In the genomic region with DNA sequence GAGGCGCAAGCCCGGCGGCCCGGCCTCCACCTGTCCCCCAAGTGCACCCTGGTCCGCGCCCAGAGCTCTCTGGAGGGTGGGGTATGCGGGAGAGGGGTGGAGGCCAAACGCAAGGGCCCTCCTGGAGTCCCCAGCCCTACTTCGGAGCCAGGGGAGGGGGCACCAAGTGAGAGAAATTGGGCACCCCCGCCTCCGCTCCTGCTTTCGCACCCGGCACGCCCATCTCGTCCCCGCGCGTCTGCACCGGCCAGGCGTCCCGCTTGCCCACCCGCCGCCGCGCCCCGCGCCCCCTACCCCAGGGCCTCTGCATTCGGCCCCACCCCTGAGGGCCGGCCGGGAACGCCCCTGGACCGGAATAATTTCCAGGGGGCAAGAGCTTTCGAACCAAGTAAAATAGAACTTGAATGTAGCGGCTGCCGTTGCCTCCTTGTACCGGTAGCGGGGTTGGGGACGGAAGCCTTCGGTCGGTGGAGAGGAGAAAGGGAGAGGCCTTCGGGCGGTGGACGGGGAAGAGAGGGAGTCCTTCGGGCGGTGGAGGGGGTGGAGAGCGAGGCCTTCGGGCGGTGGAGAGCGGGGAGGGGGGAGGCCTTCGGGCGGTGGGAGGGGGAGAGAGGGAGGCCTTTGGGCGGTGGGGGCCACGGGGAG, we compare ENCODE assay signal across 8 cellular contexts. TPM values are rescaled to one million over a fixed set of nuclear protein-coding genes. Genes with fewer than 3 reads are reported as not detected.
DNase-seq lines count a peak whose midpoint lies in the region; ATAC-seq and TF ChIP-seq lines count a peak whose summit lies in the region.

No MANE protein-coding gene starts in this region.

- peak; percentile 40 for DNase-seq in NCI-H1436 (lab: John Stamatoyannopoulos, UW)
- no peak for DNase-seq in NCI-H1436 treated with DMSO at 0.1 percent for 48 hours (lab: John Stamatoyannopoulos, UW)
- peak; percentile 53 for DNase-seq in SW480 (ENCODE audit: low spot score)
- DNase-seq in effector memory CD4-positive, alpha-beta T cell: no peak
- peak in 1 of 2 donors; percentile 91 for DNase-seq in upper lobe of left lung

- peak overlapping the region; percentile 56 for H3K27ac ChIP-seq in effector memory CD4-positive, alpha-beta T cell (ENCODE audit: insufficient read depth, low read length, poor library complexity, severe bottlenecking)
- peak overlapping the region; percentile 82 for H3K27ac ChIP-seq in muscle layer of colon (ENCODE audit: low read depth, low read length)
- peak overlapping the region; percentile 78 to 89 (median 88) for H3K27ac ChIP-seq in upper lobe of left lung

- TF ChIP-seq CTCF in upper lobe of left lung (IDR thresholded peaks at IDR 0.05): no peak

- peaks cover 42% of the 10 kb centered on the region for H3K4me1 ChIP-seq in effector memory CD4-positive, alpha-beta T cell (ENCODE audit: control insufficient read depth, insufficient read depth, low read length, poor library complexity, severe bottlenecking)
- H3K4me1 ChIP-seq in muscle layer of colon (ENCODE audit: insufficient read depth, low read length) (peaks cover 21% of the 10 kb centered on the region), upper lobe of left lung (peaks cover 47 to 64% (median 51%) of the 10 kb centered on the region in 4 donors)

- peaks cover 32% of the 10 kb centered on the region for H3K27me3 ChIP-seq in effector memory CD4-positive, alpha-beta T cell (replicated peaks; ENCODE audit: control insufficient read depth, insufficient read depth, low read length, poor library complexity, severe bottlenecking)
- H3K27me3 ChIP-seq in muscle layer of colon (ENCODE audit: control insufficient read depth in 1 of 2, insufficient read depth in 2 of 2, low read length in 2 of 2) (peaks cover 0 to 34% of the 10 kb centered on the region in 2 donors), upper lobe of left lung (peaks cover 0 to 38% (median 35%) of the 10 kb centered on the region in 4 donors)

- no peak for TF ChIP-seq RAD21 in Ishikawa (IDR thresholded peaks at IDR 0.05; ENCODE audit: low read depth)

- no peak overlapping the region for H3K9ac ChIP-seq in muscle layer of colon (ENCODE audit: low read length)

- TF ChIP-seq EP300 in Ishikawa (IDR thresholded peaks at IDR 0.05; ENCODE audit: borderline replicate concordance) (no peak), upper lobe of left lung (IDR thresholded peaks at IDR 0.05) (no peak)

- no peaks in the 10 kb centered on the region for H3K9me3 ChIP-seq in effector memory CD4-positive, alpha-beta T cell (ENCODE audit: control insufficient read depth, low read length)
- H3K9me3 ChIP-seq in muscle layer of colon (ENCODE audit: low read length) (no peaks in the 10 kb centered on the region), upper lobe of left lung (no peaks in the 10 kb centered on the region)

- peak overlapping the region; percentile 71 for H3K4me3 ChIP-seq in effector memory CD4-positive, alpha-beta T cell (ENCODE audit: insufficient read depth, low read depth, low read length, poor library complexity, severe bottlenecking)
- H3K4me3 ChIP-seq in muscle layer of colon (ENCODE audit: low read depth in 1 of 2, low read length in 2 of 2): peak overlapping the region; percentile 67 to 91
- H3K4me3 ChIP-seq in upper lobe of left lung: peak overlapping the region; percentile 56 to 94 (median 76)

- 0 to 1% methylated on average over 6 to 44 of the region's 53 CpGs for WGBS in upper lobe of left lung, 2 donors

- peak; percentile 25 to 35 for ATAC-seq in upper lobe of left lung (ENCODE audit: low FRiP score in 2 of 2)
- ATAC-seq in HG03097 (IDR thresholded peaks at IDR 0.05; ENCODE audit: low FRiP score, unreplicated experiment): no peak

- TF ChIP-seq POLR2A in upper lobe of left lung (IDR thresholded peaks at IDR 0.05): no peak

- no peaks in the 10 kb centered on the region for H3K36me3 ChIP-seq in effector memory CD4-positive, alpha-beta T cell (ENCODE audit: control insufficient read depth, insufficient read depth, low read length)
- peaks cover 5% of the 10 kb centered on the region for H3K36me3 ChIP-seq in muscle layer of colon (ENCODE audit: insufficient read depth, low read length)
- H3K36me3 ChIP-seq in upper lobe of left lung: peaks cover 0 to 14% (median 8%) of the 10 kb centered on the region in 4 donors

TF ChIP-seq in Ishikawa, 13 proteins besides CTCF, POLR2A, EP300 and RAD21:
- no peak for TF ChIP-seq FOXM1 (IDR thresholded peaks at IDR 0.05; ENCODE audit: borderline replicate concordance, low read depth)
- TF ChIP-seq, protein P1, sequence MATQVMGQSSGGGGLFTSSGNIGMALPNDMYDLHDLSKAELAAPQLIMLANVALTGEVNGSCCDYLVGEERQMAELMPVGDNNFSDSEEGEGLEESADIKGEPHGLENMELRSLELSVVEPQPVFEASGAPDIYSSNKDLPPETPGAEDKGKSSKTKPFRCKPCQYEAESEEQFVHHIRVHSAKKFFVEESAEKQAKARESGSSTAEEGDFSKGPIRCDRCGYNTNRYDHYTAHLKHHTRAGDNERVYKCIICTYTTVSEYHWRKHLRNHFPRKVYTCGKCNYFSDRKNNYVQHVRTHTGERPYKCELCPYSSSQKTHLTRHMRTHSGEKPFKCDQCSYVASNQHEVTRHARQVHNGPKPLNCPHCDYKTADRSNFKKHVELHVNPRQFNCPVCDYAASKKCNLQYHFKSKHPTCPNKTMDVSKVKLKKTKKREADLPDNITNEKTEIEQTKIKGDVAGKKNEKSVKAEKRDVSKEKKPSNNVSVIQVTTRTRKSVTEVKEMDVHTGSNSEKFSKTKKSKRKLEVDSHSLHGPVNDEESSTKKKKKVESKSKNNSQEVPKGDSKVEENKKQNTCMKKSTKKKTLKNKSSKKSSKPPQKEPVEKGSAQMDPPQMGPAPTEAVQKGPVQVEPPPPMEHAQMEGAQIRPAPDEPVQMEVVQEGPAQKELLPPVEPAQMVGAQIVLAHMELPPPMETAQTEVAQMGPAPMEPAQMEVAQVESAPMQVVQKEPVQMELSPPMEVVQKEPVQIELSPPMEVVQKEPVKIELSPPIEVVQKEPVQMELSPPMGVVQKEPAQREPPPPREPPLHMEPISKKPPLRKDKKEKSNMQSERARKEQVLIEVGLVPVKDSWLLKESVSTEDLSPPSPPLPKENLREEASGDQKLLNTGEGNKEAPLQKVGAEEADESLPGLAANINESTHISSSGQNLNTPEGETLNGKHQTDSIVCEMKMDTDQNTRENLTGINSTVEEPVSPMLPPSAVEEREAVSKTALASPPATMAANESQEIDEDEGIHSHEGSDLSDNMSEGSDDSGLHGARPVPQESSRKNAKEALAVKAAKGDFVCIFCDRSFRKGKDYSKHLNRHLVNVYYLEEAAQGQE (IDR thresholded peaks at IDR 0.05; ENCODE audit: low read depth): no peak
- peak; percentile 95 for TF ChIP-seq ZBTB7A (IDR thresholded peaks at IDR 0.05; ENCODE audit: low read depth)
- no peak for TF ChIP-seq YY1 (IDR thresholded peaks at IDR 0.05; ENCODE audit: low read depth)

RNA-seq across cellular contexts. Expression of gene PHPT1, which starts 0.7 kb away (rescaled TPM):
- 100 to 1,000 TPM in 1 of 6 donors, 10 to 100 TPM in 5; 51.3 to 135 (median 64.1) TPM for total RNA-seq in upper lobe of left lung

RNA-seq across cellular contexts. Expression of gene MAMDC4, which starts 3.6 kb away (rescaled TPM):
- total RNA-seq in upper lobe of left lung: 10 to 100 TPM in 3 of 6 donors, 1 to 10 TPM in 3; 2.1 to 18.9 (median 11.0) TPM

RNA-seq across cellular contexts. Expression of gene AJM1, which starts 6.2 kb away (rescaled TPM):
- 1 to 10 TPM; 1.4 to 7.3 (median 3.0) TPM for total RNA-seq in upper lobe of left lung

RNA-seq across cellular contexts. Expression of gene EDF1, which starts 17.6 kb away (rescaled TPM):
- total RNA-seq in upper lobe of left lung: 100 to 1,000 TPM; 137 to 312 (median 282) TPM

RNA-seq across cellular contexts. Expression of gene TRAF2, which starts 37.8 kb away (rescaled TPM):
- total RNA-seq in upper lobe of left lung: 10 to 100 TPM; 10.6 to 20.8 (median 13.4) TPM

Comparison
In these comparisons a context has a peak if more than half of its experiments do, and no peak if none do; other contexts are left out.
1. DNase-seq: peak in NCI-H1436 (single experiment) and SW480 (single experiment); none in NCI-H1436 treated with DMSO at 0.1 percent for 48 hours (single experiment) and effector memory CD4-positive, alpha-beta T cell (0 of 3).
2. Peak in every context shown above with its lines, with median percentiles within 50 percentile points of each other: H3K27ac ChIP-seq and H3K4me3 ChIP-seq.